ENCODE assay signal across 24 cellular contexts in the genomic region with DNA sequence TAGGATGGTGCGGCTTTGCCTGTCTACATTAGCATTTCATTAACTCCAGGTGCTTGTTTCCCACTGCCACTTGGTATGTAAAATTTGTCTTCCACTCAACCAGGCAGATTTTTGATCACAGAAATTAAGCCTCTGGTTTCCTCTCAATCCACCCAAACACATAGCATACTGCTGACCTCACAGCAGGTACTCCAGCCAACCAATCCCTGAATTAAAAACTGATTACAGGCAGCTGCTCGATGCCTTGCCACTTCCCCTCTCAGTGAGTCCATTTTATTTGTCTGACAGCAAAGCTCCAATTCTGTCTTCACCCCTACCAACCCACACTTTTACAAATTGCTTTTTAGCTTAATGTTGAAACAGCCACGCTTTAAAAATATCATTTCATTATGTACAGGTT.
A peak's percentile ranks its signal among the peaks of the same experiment; 100 is the strongest.
DNase-seq lines count a peak whose midpoint lies in the region; ATAC-seq and TF ChIP-seq lines count a peak whose summit lies in the region.
"Had no signal": no experiment of that assay in that cellular context is flagged by ENCODE, and none has a peak within 500 bp of the region (broad histone marks: within the 10 kb centered on the region; RNA-seq: fewer than 3 reads in every experiment).

No MANE protein-coding gene starts in this region.

- DNase-seq in NCI-H2029 treated with DMSO at 0.1 percent for 48 hours (lab: John Stamatoyannopoulos, UW) (peak; percentile 24), NCI-H2029 (lab: John Stamatoyannopoulos, UW) (no peak), NCI-H69 (lab: John Stamatoyannopoulos, UW) (peak; percentile 36), fibroblast of the aortic adventitia (ENCODE audit: low read depth) (peak; percentile 30), NCI-H524 treated with DMSO at 0.1 percent for 48 hours (lab: John Stamatoyannopoulos, UW) (no peak), progenitor cell of endocrine pancreas (ENCODE audit: low spot score, unreplicated experiment) (no peak)
- no peak for DNase-seq in stimulated activated effector memory CD8-positive, alpha-beta T cell treated with anti-CD3 and anti-CD28 coated beads, Interleukin-12 subunit alpha, Interleukin-12 subunit beta, amount 100 ng/mL, for 72 hours (ENCODE audit: low spot score in 2 of 2)
- DNase-seq: BE2C, Calu3, DND-41, Kasumi-1, MV-4-11, NCI-H1105, NCI-H1436 treated with DMSO at 0.1 percent for 48 hours, NCI-H2081, NCI-H345, NCI-H510A treated with DMSO at 0.1 percent for 48 hours, Right ventricle myocardium superior, RPMI8226 had no signal

- peak overlapping the region; percentile 41 for H3K27ac Mint-ChIP-seq in stimulated activated effector memory CD8-positive, alpha-beta T cell treated with anti-CD3 and anti-CD28 coated beads, Interleukin-12 subunit alpha, Interleukin-12 subunit beta, amount 100 ng/mL, for 72 hours
- no peak overlapping the region for H3K27ac Mint-ChIP-seq in progenitor cell of endocrine pancreas

- no peak overlapping the region for H3K4me3 Mint-ChIP-seq in stimulated activated effector memory CD8-positive, alpha-beta T cell treated with anti-CD3 and anti-CD28 coated beads, Interleukin-12 subunit alpha, Interleukin-12 subunit beta, amount 100 ng/mL, for 72 hours
- no peak overlapping the region for H3K4me3 Mint-ChIP-seq in progenitor cell of endocrine pancreas (ENCODE audit: low read depth)
- H3K4me3 Mint-ChIP-seq: CD14-positive monocyte had no signal

- ATAC-seq in stimulated activated effector memory CD8-positive, alpha-beta T cell treated with anti-CD3 and anti-CD28 coated beads, Interleukin-12 subunit alpha, Interleukin-12 subunit beta, amount 100 ng/mL, for 72 hours, result no peak
- ATAC-seq in HG03139 (IDR thresholded peaks at IDR 0.05; ENCODE audit: unreplicated experiment), result no peak
- ATAC-seq: HepG2, K562 had no signal

- no peaks in the 10 kb centered on the region for H3K36me3 Mint-ChIP-seq in stimulated activated effector memory CD8-positive, alpha-beta T cell treated with anti-CD3 and anti-CD28 coated beads, Interleukin-12 subunit alpha, Interleukin-12 subunit beta, amount 100 ng/mL, for 72 hours
- peaks cover 1% of the 10 kb centered on the region for H3K36me3 Mint-ChIP-seq in progenitor cell of endocrine pancreas (ENCODE audit: insufficient read depth)

- H3K4me1 Mint-ChIP-seq in stimulated activated effector memory CD8-positive, alpha-beta T cell treated with anti-CD3 and anti-CD28 coated beads, Interleukin-12 subunit alpha, Interleukin-12 subunit beta, amount 100 ng/mL, for 72 hours, result peaks cover 29% of the 10 kb centered on the region
- H3K4me1 Mint-ChIP-seq in progenitor cell of endocrine pancreas (ENCODE audit: low read depth), result peaks cover 33% of the 10 kb centered on the region

- TF ChIP-seq CTCF in fibroblast of the aortic adventitia (IDR thresholded peaks at IDR 0.05; ENCODE audit: insufficient read depth, low read length) (no peak), progenitor cell of endocrine pancreas (IDR thresholded peaks at IDR 0.05; ENCODE audit: unreplicated experiment) (no peak)

- no peak overlapping the region for H3K4me3 ChIP-seq in fibroblast of the aortic adventitia (ENCODE audit: low read depth, low read length)
- H3K4me3 ChIP-seq: K562, SJSA1 had no signal

- H3K9me3 Mint-ChIP-seq in stimulated activated effector memory CD8-positive, alpha-beta T cell treated with anti-CD3 and anti-CD28 coated beads, Interleukin-12 subunit alpha, Interleukin-12 subunit beta, amount 100 ng/mL, for 72 hours, result no peaks in the 10 kb centered on the region
- peaks cover 3% of the 10 kb centered on the region for H3K9me3 Mint-ChIP-seq in progenitor cell of endocrine pancreas (ENCODE audit: low read depth)

- no peaks in the 10 kb centered on the region for H3K27me3 Mint-ChIP-seq in progenitor cell of endocrine pancreas

Comparison
In these comparisons a context has a peak if more than half of its experiments do, and no peak if none do; other contexts are left out.
1. DNase-seq: peak in NCI-H2029 treated with DMSO at 0.1 percent for 48 hours (single experiment), NCI-H69 (single experiment) and fibroblast of the aortic adventitia (single experiment); none in NCI-H2029 (single experiment), stimulated activated effector memory CD8-positive, alpha-beta T cell treated with anti-CD3 and anti-CD28 coated beads, Interleukin-12 subunit alpha, Interleukin-12 subunit beta, amount 100 ng/mL, for 72 hours (0 of 2), NCI-H524 treated with DMSO at 0.1 percent for 48 hours (single experiment) and progenitor cell of endocrine pancreas (single experiment).